In the genomic region with DNA sequence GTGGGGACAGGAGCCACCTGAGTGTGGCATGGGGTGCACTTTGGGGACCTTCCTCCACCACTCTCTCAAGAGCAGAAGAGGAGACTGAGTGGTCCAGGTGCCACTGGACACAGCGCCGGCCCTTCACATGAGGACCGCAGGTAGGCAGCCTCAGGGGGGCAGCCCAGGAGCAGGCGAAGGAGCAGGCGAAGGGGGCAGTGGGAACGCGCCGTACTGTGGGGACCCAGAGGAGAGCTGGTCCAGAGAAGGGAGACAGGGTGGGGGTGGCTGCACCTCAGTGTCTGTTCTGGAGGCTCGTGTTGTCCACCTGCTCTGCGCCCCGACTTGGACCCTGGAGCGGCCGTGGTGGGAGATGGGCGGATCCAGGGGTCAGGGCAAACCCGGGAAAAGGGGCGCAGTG, we compare ENCODE assay signal across 3 cellular contexts. TPM values are rescaled to one million over a fixed set of nuclear protein-coding genes. Genes with fewer than 3 reads are reported as not detected.
"Had no signal": no experiment of that assay in that cellular context is flagged by ENCODE, and none has a peak within 500 bp of the region (broad histone marks: within the 10 kb centered on the region; RNA-seq: fewer than 3 reads in every experiment).

No MANE protein-coding gene starts in this region.

- DNase-seq: GDM1, GF-D8 had no signal

- H3K4me3 ChIP-seq: GM12878 had no signal

- ATAC-seq: GM12878 had no signal

RNA-seq across cellular contexts. Expression of gene AQP12A, which starts 55.0 kb away (rescaled TPM):
- polyA plus RNA-seq: GM12878 had no signal
